8 cellular contexts compared by ENCODE assay signal in genomic region chr7:2354173-2355078, GRCh38. TPM values are rescaled to one million over a fixed set of nuclear protein-coding genes. Genes with fewer than 3 reads are reported as not detected.
A peak's percentile ranks its signal among the peaks of the same experiment; 100 is the strongest.
DNase-seq lines count a peak whose midpoint lies in the region; ATAC-seq and TF ChIP-seq lines count a peak whose summit lies in the region.

EIF3B (plus strand) TSS chr7:2354827; CDS start chr7:2354922, 95 bp downstream.

- in situ Hi-C loops in GM13976 (cut with MboI; ENCODE audit: low sequenced_read_pairs, unreplicated experiment): no loop called here

- peak within 1 kb of the TSS; percentile 91 for H3K14ac ChIP-seq in trophoblast cell (ENCODE audit: low read length)

- H3K4me1 ChIP-seq in adipocyte (ENCODE audit: control insufficient read depth, insufficient read depth, low read length) (peaks cover 28% of the 10 kb centered on the region), heart left ventricle (peaks cover 0 to 48% (median 36%) of the 10 kb centered on the region in 12 donors), trophoblast cell (ENCODE audit: control insufficient read depth in 1 of 2, insufficient read depth in 2 of 2, low read length in 2 of 2) (peaks cover 4 to 6% of the 10 kb centered on the region in 2 experiments), tibial nerve (peaks cover 0 to 52% (median 30%) of the 10 kb centered on the region in 4 donors)

- peak within 1 kb of the TSS; percentile 83 for H4K12ac ChIP-seq in trophoblast cell (ENCODE audit: low read depth, low read length)

- no peak within 1 kb of the TSS for H3K23ac ChIP-seq in trophoblast cell (ENCODE audit: low read length)

- ATAC-seq in HG02852 (IDR thresholded peaks at IDR 0.05; ENCODE audit: unreplicated experiment) (peak; percentile 80), heart left ventricle (peak; percentile 90 to 95 (median 94))

- H3K79me1 ChIP-seq in trophoblast cell (ENCODE audit: low read length): peaks cover 16% of the 10 kb centered on the region

- peak within 1 kb of the TSS; percentile 100 for H3K4ac ChIP-seq in trophoblast cell (ENCODE audit: low read depth, low read length)

- peaks cover under 1% of the 10 kb centered on the region for H3K36me3 ChIP-seq in adipocyte (ENCODE audit: control insufficient read depth, insufficient read depth, low read length, severe bottlenecking)
- peaks cover 0 to 24% (median 14%) of the 10 kb centered on the region in 9 donors for H3K36me3 ChIP-seq in heart left ventricle
- peaks cover 10 to 16% of the 10 kb centered on the region in 2 experiments for H3K36me3 ChIP-seq in trophoblast cell (ENCODE audit: control insufficient read depth in 1 of 2, insufficient read depth in 2 of 2, low read length in 2 of 2)
- H3K36me3 ChIP-seq in tibial nerve: no peaks in the 10 kb centered on the region

- TF ChIP-seq EP300 in tibial nerve (IDR thresholded peaks at IDR 0.05): peak; percentile 56 to 90

- no peaks in the 10 kb centered on the region for H3K9me3 ChIP-seq in adipocyte (ENCODE audit: control insufficient read depth, low read length)
- H3K9me3 ChIP-seq in heart left ventricle: no peaks in the 10 kb centered on the region
- H3K9me3 ChIP-seq in trophoblast cell (ENCODE audit: insufficient read depth, low read depth, low read length): no peaks in the 10 kb centered on the region
- no peaks in the 10 kb centered on the region for H3K9me3 ChIP-seq in tibial nerve

- peak within 1 kb of the TSS; percentile 79 for H4K8ac ChIP-seq in trophoblast cell (ENCODE audit: low read depth, low read length)

- H3K4me2 ChIP-seq in trophoblast cell (ENCODE audit: low read length): peak within 1 kb of the TSS; percentile 89

- H3K27me3 ChIP-seq in adipocyte (replicated peaks; ENCODE audit: control insufficient read depth, insufficient read depth, low read length) (no peaks in the 10 kb centered on the region), heart left ventricle (no peaks in the 10 kb centered on the region), trophoblast cell (ENCODE audit: insufficient read depth, low read length) (no peaks in the 10 kb centered on the region), tibial nerve (no peaks in the 10 kb centered on the region)

- peak within 1 kb of the TSS; percentile 100 for H2BK5ac ChIP-seq in trophoblast cell (ENCODE audit: low read depth, low read length, poor library complexity)

- H4K91ac ChIP-seq in trophoblast cell (ENCODE audit: low read depth, low read length): peak within 1 kb of the TSS; percentile 99

- TF ChIP-seq POLR2A in heart left ventricle (IDR thresholded peaks at IDR 0.05) (peak in 1 of 2 donors; percentile 48), tibial nerve (IDR thresholded peaks at IDR 0.05) (peak in 1 of 2 donors; percentile 16)

- DNase-seq in GM13976 (ENCODE audit: low spot score) (peak; percentile 96), NCI-H1436 treated with DMSO at 0.1 percent for 48 hours (lab: John Stamatoyannopoulos, UW) (peak; percentile 85), T follicular helper cell (ENCODE audit: low read depth) (peak; percentile 84), adipocyte (ENCODE audit: low read depth) (peak; percentile 97), heart left ventricle (peak; percentile 91 to 94 (median 93)), trophoblast cell (peak; percentile 76 to 95), tibial nerve (ENCODE audit: low spot score in 2 of 2) (peak; percentile 84 to 91)

- H2AFZ ChIP-seq in trophoblast cell (ENCODE audit: insufficient read depth, low read length, poor library complexity): peak within 1 kb of the TSS; percentile 96

- H3K79me2 ChIP-seq in trophoblast cell (ENCODE audit: control insufficient read depth, insufficient read depth, low read length, poor library complexity): peaks cover 35% of the 10 kb centered on the region

- no peak for TF ChIP-seq CTCF in GM13976 (IDR thresholded peaks at IDR 0.05; ENCODE audit: borderline replicate concordance, control extremely low read depth, extremely low read depth, insufficient read depth, missing control alignments)
- no peak for TF ChIP-seq CTCF in heart left ventricle (IDR thresholded peaks at IDR 0.05)
- peak in 2 of 5 experiments; percentile 45 to 69 for TF ChIP-seq CTCF in tibial nerve (IDR thresholded peaks at IDR 0.05)

- H2BK120ac ChIP-seq in trophoblast cell (ENCODE audit: insufficient read depth, low read length, poor library complexity): peak within 1 kb of the TSS; percentile 99

- peak within 1 kb of the TSS; percentile 90 for H3K18ac ChIP-seq in trophoblast cell (ENCODE audit: low read length)

- peak within 1 kb of the TSS; percentile 100 for H3K9ac ChIP-seq in adipocyte (ENCODE audit: low read length)
- H3K9ac ChIP-seq in trophoblast cell (ENCODE audit: low read length): peak within 1 kb of the TSS; percentile 89

- peak within 1 kb of the TSS; percentile 73 for H2AK5ac ChIP-seq in trophoblast cell (ENCODE audit: low read length)

- peak within 1 kb of the TSS; percentile 97 to 100 (median 100) for H3K27ac ChIP-seq in heart left ventricle
- peak within 1 kb of the TSS; percentile 89 for H3K27ac ChIP-seq in trophoblast cell (ENCODE audit: low read depth, low read length)
- H3K27ac ChIP-seq in tibial nerve: peak within 1 kb of the TSS; percentile 98 to 100 (median 98)

- intact Hi-C loops in heart left ventricle (cut with DNase I): loop anchor here in 5 of 10 donors (1.0 to 10.0 kb wide), 11 partner anchors 40 to 782 kb away; partner anchors contain the start of genes CHST12 (in 3 of the 5), MRM2 (in 2 of the 5), NUDT1 (in 2 of the 5) and PSMG3 (in 1 of the 5)

- peak within 1 kb of the TSS; percentile 71 for H2BK12ac ChIP-seq in trophoblast cell (ENCODE audit: low read length)

- 0 to 1% (median 1%) methylated on average over 36 to 81 of the region's 81 CpGs for WGBS in heart left ventricle, 4 donors
- WGBS in trophoblast cell (ENCODE audit: extremely low coverage, insufficient coverage, insufficient read length): no CpG with 5 or more reads among the region's 81 CpGs
- 0% methylated on average over 25 to 31 of the region's 81 CpGs for WGBS in tibial nerve, 2 donors

- H3K4me3 ChIP-seq in adipocyte (ENCODE audit: low read length) (peak within 1 kb of the TSS; percentile 97), heart left ventricle (peak within 1 kb of the TSS; percentile 90 to 100 (median 98)), trophoblast cell (ENCODE audit: low read depth, low read length) (peak within 1 kb of the TSS; percentile 95), tibial nerve (peak within 1 kb of the TSS; percentile 96 to 99 (median 96))

RNA-seq across cellular contexts. Expression of gene EIF3B, which starts in this region (rescaled TPM):
- total RNA-seq in heart left ventricle: 10 to 100 TPM; 57.4 to 95.7 (median 72.4) TPM
- 100 to 1,000 TPM in 1 of 2 donors, 10 to 100 TPM in 1; 35.4 to 114 TPM for polyA plus RNA-seq in heart left ventricle
- 174 and 182 TPM in 2 replicates for polyA plus RNA-seq in trophoblast cell (2013)
- 100 to 1,000 TPM; 124 to 232 (median 147) TPM for total RNA-seq in tibial nerve

Comparison
In these comparisons a context has a peak if more than half of its experiments do, and no peak if none do; other contexts are left out.
1. Peak in every context shown above with its lines: DNase-seq, ATAC-seq, H3K4me3 ChIP-seq and H3K27ac ChIP-seq.